Comparison of ENCODE assay signal across 1 cellular context in the genomic region with DNA sequence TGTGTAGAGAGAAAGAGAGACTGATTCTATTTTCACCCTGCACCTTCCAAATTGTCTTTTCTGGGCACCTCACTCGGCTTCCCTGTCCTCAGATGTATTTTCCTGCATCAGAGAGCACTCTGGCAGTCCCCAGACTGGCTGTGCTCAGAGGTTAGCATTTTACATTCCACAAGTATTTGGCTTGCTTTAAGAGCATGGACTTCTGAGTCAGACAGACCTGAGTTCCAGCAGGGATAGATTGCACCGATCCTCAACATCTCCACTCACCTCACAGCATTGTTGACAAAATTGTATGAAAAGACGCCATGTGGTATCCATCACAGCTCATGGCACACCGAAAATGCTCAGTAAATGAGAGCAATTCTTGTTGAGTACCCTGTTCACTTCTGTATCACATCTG.
TF ChIP-seq lines count a peak whose summit lies in the region.

No MANE protein-coding gene starts in this region.

TF ChIP-seq in SK-N-SH treated with all-trans-retinoic acid at 6 μM for 48 hours, 23 proteins besides CTCF, POLR2A, EP300 and RAD21 (continued from another document):
- TF ChIP-seq, protein P1, sequence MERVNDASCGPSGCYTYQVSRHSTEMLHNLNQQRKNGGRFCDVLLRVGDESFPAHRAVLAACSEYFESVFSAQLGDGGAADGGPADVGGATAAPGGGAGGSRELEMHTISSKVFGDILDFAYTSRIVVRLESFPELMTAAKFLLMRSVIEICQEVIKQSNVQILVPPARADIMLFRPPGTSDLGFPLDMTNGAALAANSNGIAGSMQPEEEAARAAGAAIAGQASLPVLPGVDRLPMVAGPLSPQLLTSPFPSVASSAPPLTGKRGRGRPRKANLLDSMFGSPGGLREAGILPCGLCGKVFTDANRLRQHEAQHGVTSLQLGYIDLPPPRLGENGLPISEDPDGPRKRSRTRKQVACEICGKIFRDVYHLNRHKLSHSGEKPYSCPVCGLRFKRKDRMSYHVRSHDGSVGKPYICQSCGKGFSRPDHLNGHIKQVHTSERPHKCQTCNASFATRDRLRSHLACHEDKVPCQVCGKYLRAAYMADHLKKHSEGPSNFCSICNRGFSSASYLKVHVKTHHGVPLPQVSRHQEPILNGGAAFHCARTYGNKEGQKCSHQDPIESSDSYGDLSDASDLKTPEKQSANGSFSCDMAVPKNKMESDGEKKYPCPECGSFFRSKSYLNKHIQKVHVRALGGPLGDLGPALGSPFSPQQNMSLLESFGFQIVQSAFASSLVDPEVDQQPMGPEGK (CRISPR knock-in tag; IDR thresholded peaks at IDR 0.05; ENCODE audit: borderline replicate concordance), result no peak
- TF ChIP-seq ZC3H10 (CRISPR knock-in tag; IDR thresholded peaks at IDR 0.05) (no peak), GLIS3 (CRISPR knock-in tag; IDR thresholded peaks at IDR 0.05) (no peak), ISL1 (CRISPR knock-in tag; IDR thresholded peaks at IDR 0.05) (no peak), BACH2 (CRISPR knock-in tag; IDR thresholded peaks at IDR 0.05; ENCODE audit: borderline replicate concordance) (no peak), ZNF8 (CRISPR knock-in tag; IDR thresholded peaks at IDR 0.05) (no peak), SNAI2 (CRISPR knock-in tag; IDR thresholded peaks at IDR 0.05) (no peak), ESRRG (CRISPR knock-in tag; IDR thresholded peaks at IDR 0.05) (no peak), TOX (CRISPR knock-in tag; IDR thresholded peaks at IDR 0.05; ENCODE audit: borderline replicate concordance) (no peak), CSDC2 (CRISPR knock-in tag; IDR thresholded peaks at IDR 0.05) (no peak), ZFP30 (CRISPR knock-in tag; IDR thresholded peaks at IDR 0.05) (no peak), ZNF565 (CRISPR knock-in tag; conservative IDR thresholded peaks at IDR 0.05; ENCODE audit: low read depth) (no peak)
- TF ChIP-seq, protein P2, sequence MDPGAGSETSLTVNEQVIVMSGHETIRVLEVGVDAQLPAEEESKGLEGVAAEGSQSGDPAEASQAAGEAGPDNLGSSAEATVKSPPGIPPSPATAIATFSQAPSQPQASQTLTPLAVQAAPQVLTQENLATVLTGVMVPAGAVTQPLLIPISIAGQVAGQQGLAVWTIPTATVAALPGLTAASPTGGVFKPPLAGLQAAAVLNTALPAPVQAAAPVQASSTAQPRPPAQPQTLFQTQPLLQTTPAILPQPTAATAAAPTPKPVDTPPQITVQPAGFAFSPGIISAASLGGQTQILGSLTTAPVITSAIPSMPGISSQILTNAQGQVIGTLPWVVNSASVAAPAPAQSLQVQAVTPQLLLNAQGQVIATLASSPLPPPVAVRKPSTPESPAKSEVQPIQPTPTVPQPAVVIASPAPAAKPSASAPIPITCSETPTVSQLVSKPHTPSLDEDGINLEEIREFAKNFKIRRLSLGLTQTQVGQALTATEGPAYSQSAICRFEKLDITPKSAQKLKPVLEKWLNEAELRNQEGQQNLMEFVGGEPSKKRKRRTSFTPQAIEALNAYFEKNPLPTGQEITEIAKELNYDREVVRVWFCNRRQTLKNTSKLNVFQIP (CRISPR knock-in tag; IDR thresholded peaks at IDR 0.05; ENCODE audit: borderline replicate concordance, low read depth), result no peak
- TF ChIP-seq, protein P3, sequence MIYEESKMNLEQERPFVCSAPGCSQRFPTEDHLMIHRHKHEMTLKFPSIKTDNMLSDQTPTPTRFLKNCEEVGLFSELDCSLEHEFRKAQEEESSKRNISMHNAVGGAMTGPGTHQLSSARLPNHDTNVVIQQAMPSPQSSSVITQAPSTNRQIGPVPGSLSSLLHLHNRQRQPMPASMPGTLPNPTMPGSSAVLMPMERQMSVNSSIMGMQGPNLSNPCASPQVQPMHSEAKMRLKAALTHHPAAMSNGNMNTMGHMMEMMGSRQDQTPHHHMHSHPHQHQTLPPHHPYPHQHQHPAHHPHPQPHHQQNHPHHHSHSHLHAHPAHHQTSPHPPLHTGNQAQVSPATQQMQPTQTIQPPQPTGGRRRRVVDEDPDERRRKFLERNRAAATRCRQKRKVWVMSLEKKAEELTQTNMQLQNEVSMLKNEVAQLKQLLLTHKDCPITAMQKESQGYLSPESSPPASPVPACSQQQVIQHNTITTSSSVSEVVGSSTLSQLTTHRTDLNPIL (CRISPR knock-in tag; IDR thresholded peaks at IDR 0.05; ENCODE audit: low read depth), result no peak
